16 cellular contexts compared by ENCODE assay signal in genomic region chr11:34810107-34810562, GRCh38.
DNase-seq lines count a peak whose midpoint lies in the region; ATAC-seq, FAIRE-seq and TF ChIP-seq lines count a peak whose summit lies in the region.
"Had no signal": no experiment of that assay in that cellular context is flagged by ENCODE, and none has a peak within 500 bp of the region (broad histone marks: within the 10 kb centered on the region; RNA-seq: fewer than 3 reads in every experiment).

No MANE protein-coding gene starts in this region.

- H3K4me1 Mint-ChIP-seq in Calu3 (ENCODE audit: low read depth, unreplicated experiment) = peaks cover 24% of the 10 kb centered on the region

- DNase-seq in Calu3 (no peak), colonic mucosa (no peak), mucosa of descending colon (no peak), right atrium auricular region (ENCODE audit: low spot score) (no peak), HTR-8/SVneo (ENCODE audit: insufficient read length, low spot score) (no peak)
- DNase-seq: C1 segment of cervical spinal cord; DMS 273 treated with DMSO at 0.1 percent for 48 hours; Karpas-422; NCI-H187 treated with DMSO at 0.1 percent for 48 hours; NCI-H446; NCI-H69; NK-92 treated with Interleukin-12 subunit alpha and Interleukin-12 subunit beta, amount 100 ng/mL, for 24 hours had no signal

- H3K27ac ChIP-seq in colonic mucosa = peak overlapping the region; percentile 69
- no peak overlapping the region for H3K27ac ChIP-seq in right atrium auricular region

- TF ChIP-seq CTCF in Calu3 (IDR thresholded peaks at IDR 0.05; ENCODE audit: unreplicated experiment) (no peak), Loucy (conservative IDR thresholded peaks at IDR 0.05; ENCODE audit: low read length) (no peak), colonic mucosa (IDR thresholded peaks at IDR 0.05) (no peak), mucosa of descending colon (IDR thresholded peaks at IDR 0.05) (no peak), right atrium auricular region (IDR thresholded peaks at IDR 0.05) (no peak)

- ATAC-seq in mucosa of descending colon = peak; percentile 11
- no peak for ATAC-seq in GM18868 (IDR thresholded peaks at IDR 0.05; ENCODE audit: unreplicated experiment)
- ATAC-seq: GM12878 had no signal

- H3K4me2 ChIP-seq in Loucy (ENCODE audit: low read depth, low read length, poor library complexity, severe bottlenecking) = peak overlapping the region; percentile 69

- peak overlapping the region; percentile 48 for H3K4me3 ChIP-seq in Loucy (ENCODE audit: low read length, poor library complexity, severe bottlenecking)
- H3K4me3 ChIP-seq in colonic mucosa = no peak overlapping the region
- no peak overlapping the region for H3K4me3 ChIP-seq in mucosa of descending colon
- H3K4me3 ChIP-seq in right atrium auricular region = no peak overlapping the region
- H3K4me3 ChIP-seq: GM12878 had no signal

- H2AFZ ChIP-seq in Loucy (ENCODE audit: low read length) = no peak overlapping the region

- intact Hi-C loops in Calu3 (cut with micrococcal nuclease; ENCODE audit: unreplicated experiment) (no loop called here), colonic mucosa (cut with DNase I) (no loop called here), mucosa of descending colon (cut with DNase I, micrococcal nuclease) (no loop called here)

- no peaks in the 10 kb centered on the region for H3K27me3 ChIP-seq in Loucy (ENCODE audit: insufficient read depth, low read length, poor library complexity, severe bottlenecking)
- no peaks in the 10 kb centered on the region for H3K27me3 ChIP-seq in colonic mucosa
- no peaks in the 10 kb centered on the region for H3K27me3 ChIP-seq in right atrium auricular region

- H3F3A ChIP-seq in Loucy (ENCODE audit: low read depth) = peaks cover 13% of the 10 kb centered on the region

- H3K36me3 ChIP-seq in Loucy (ENCODE audit: insufficient read depth, low read length) = peaks cover 14% of the 10 kb centered on the region; the same call in 1 of the 2 replicates
- no peaks in the 10 kb centered on the region for H3K36me3 ChIP-seq in colonic mucosa
- H3K36me3 ChIP-seq in mucosa of descending colon (ENCODE audit: low read depth) = no peaks in the 10 kb centered on the region
- no peaks in the 10 kb centered on the region for H3K36me3 ChIP-seq in right atrium auricular region

- peaks cover 54% of the 10 kb centered on the region for H3K9me3 ChIP-seq in Loucy (ENCODE audit: insufficient read depth, low read depth, low read length)
- H3K9me3 ChIP-seq in colonic mucosa = no peaks in the 10 kb centered on the region
- H3K9me3 ChIP-seq in mucosa of descending colon = peaks cover 12% of the 10 kb centered on the region
- H3K9me3 ChIP-seq in right atrium auricular region = peaks cover 0 to 16% of the 10 kb centered on the region in 2 donors

- H3K79me2 ChIP-seq in Loucy (ENCODE audit: insufficient read depth, low read length) = no peaks in the 10 kb centered on the region

- H3K27ac Mint-ChIP-seq in Calu3 (ENCODE audit: unreplicated experiment) = peak overlapping the region; percentile 55

- FAIRE-seq in HTR-8/SVneo (lab: Jason Lieb, UNC) = no peak
- FAIRE-seq: GM12878, GM18507 had no signal

- no peaks in the 10 kb centered on the region for H3K27me3 Mint-ChIP-seq in Calu3 (ENCODE audit: unreplicated experiment)

- peaks cover 60% of the 10 kb centered on the region for H3K4me1 ChIP-seq in Loucy (ENCODE audit: insufficient read depth, low read length, poor library complexity, severe bottlenecking)
- no peaks in the 10 kb centered on the region for H3K4me1 ChIP-seq in colonic mucosa
- peaks cover 6% of the 10 kb centered on the region for H3K4me1 ChIP-seq in mucosa of descending colon (ENCODE audit: low read depth)
- no peaks in the 10 kb centered on the region for H3K4me1 ChIP-seq in right atrium auricular region

- H3K36me3 Mint-ChIP-seq in Calu3 (ENCODE audit: insufficient read depth, unreplicated experiment) = no peaks in the 10 kb centered on the region

- H3K9ac ChIP-seq in Loucy (ENCODE audit: low read depth, low read length, poor library complexity, severe bottlenecking) (peak overlapping the region; percentile 75), colonic mucosa (ENCODE audit: low read depth in 2 of 2, low read length in 2 of 2) (no peak overlapping the region)

- CTCF ChIA-PET in Calu3 (lab: Charles Lee) = interaction anchor here (0.8 to 2.5 kb wide), 4 partner anchors 11 to 19 kb away, joined by 3 to 9 read pairs (median 4); no protein-coding TSS in a partner anchor

- no TSS peak for BruUV-seq in Calu3 (replicated peaks; lab: Mats Ljungman, UMichigan)

- no peaks in the 10 kb centered on the region for H4K20me1 ChIP-seq in Loucy (ENCODE audit: insufficient read depth, low read length, poor library complexity, severe bottlenecking)

- peaks cover 5% of the 10 kb centered on the region for H3K9me3 Mint-ChIP-seq in Calu3 (ENCODE audit: low read depth, unreplicated experiment)

- H3K9me2 ChIP-seq in Loucy (replicated peaks; ENCODE audit: low read depth, low read length) = no peaks in the 10 kb centered on the region

- no peak overlapping the region for H3K4me3 Mint-ChIP-seq in Calu3 (ENCODE audit: low read depth, unreplicated experiment)
